1 cellular context compared by ENCODE assay signal in genomic region chr7:130960208-130960988, GRCh38.
TF ChIP-seq lines count a peak whose summit lies in the region.

No MANE protein-coding gene starts in this region.

TF ChIP-seq in GM12878, 131 proteins besides CTCF, POLR2A, EP300 and RAD21 (continued from another document):
- TF ChIP-seq CUX1 (IDR thresholded peaks at IDR 0.05; ENCODE audit: insufficient replicate concordance, low read depth, low read length) (peak; percentile 63), CREM (IDR thresholded peaks at IDR 0.05; ENCODE audit: low read depth) (peak; percentile 81), POU2F2 (IDR thresholded peaks at IDR 0.05; ENCODE audit: borderline replicate concordance, low read depth, low read length) (peak; percentile 43; the same call in 2 of the 3 replicates), CEBPB (IDR thresholded peaks at IDR 0.05; ENCODE audit: borderline replicate concordance in 1 of 2, low read depth in 2 of 2, low read length in 2 of 2) (peak; percentile 74 to 79; a peak in 2 of 4 replicates), ZNF687 (IDR thresholded peaks at IDR 0.05) (peak; percentile 28; the same call in 1 of the 2 replicates), POLR2AphosphoS2 (IDR thresholded peaks at IDR 0.05; ENCODE audit: low read depth, low read length) (no peak), RUNX3 (IDR thresholded peaks at IDR 0.05; ENCODE audit: low read length) (peak; percentile 96), SKIL (IDR thresholded peaks at IDR 0.05; ENCODE audit: low read depth, poor library complexity, severe bottlenecking) (peak; percentile 73), ZNF24 (IDR thresholded peaks at IDR 0.05) (peak; percentile 99), ATF7 (IDR thresholded peaks at IDR 0.05; ENCODE audit: low read depth) (peak; percentile 95), BCL11A (IDR thresholded peaks at IDR 0.05; ENCODE audit: low read depth, low read length) (peak; percentile 88), TBL1XR1 (IDR thresholded peaks at IDR 0.05; ENCODE audit: low read depth, low read length) (peak; percentile 57; the same call in 1 of the 2 replicates), CHD1 (IDR thresholded peaks at IDR 0.05; ENCODE audit: low read depth, low read length) (0 out of 2 replicates have a peak, but pooled peaks have one; percentile 37), STAT1 (conservative IDR thresholded peaks at IDR 0.05) (0 out of 2 replicates have a peak, but pooled peaks have one; percentile 17), IKZF1 (conservative IDR thresholded peaks at IDR 0.05) (peak; percentile 31), RELA (IDR thresholded peaks at IDR 0.05; ENCODE audit: borderline replicate concordance, partially characterized antibody) (peak; percentile 49), RELB (IDR thresholded peaks at IDR 0.05; ENCODE audit: low read depth) (peak; percentile 91)
